Comparison of ENCODE assay signal across 8 cellular contexts in genomic region chr12:69388371-69388770, GRCh38. TPM values are rescaled to one million over a fixed set of nuclear protein-coding genes. Genes with fewer than 3 reads are reported as not detected.
DNase-seq lines count a peak whose midpoint lies in the region; ATAC-seq and TF ChIP-seq lines count a peak whose summit lies in the region.

No MANE protein-coding gene starts in this region.

- peak; percentile 75 for TF ChIP-seq RAD21 in SK-N-SH (IDR thresholded peaks at IDR 0.05; ENCODE audit: low read length)

- no peaks in the 10 kb centered on the region for H3K27me3 ChIP-seq in SK-N-SH (ENCODE audit: insufficient read depth)

- H3K9me2 ChIP-seq in SK-N-SH = no peaks in the 10 kb centered on the region

- POLR2A ChIA-PET in SK-N-SH (lab: Yijun Ruan, JAX) = no interaction called here

- peaks cover 4% of the 10 kb centered on the region for H3K4me1 Mint-ChIP-seq in type B pancreatic cell (ENCODE audit: unreplicated experiment)

- peak; percentile 17 for DNase-seq in CD1c-positive myeloid dendritic cell (ENCODE audit: extremely low spot score)
- DNase-seq in HFF-Myc (ENCODE audit: extremely low read depth, low read depth) = peak; percentile 52
- peak; percentile 30 for DNase-seq in SK-N-SH
- DNase-seq in glomerular endothelial cell (ENCODE audit: extremely low read depth, low read depth, low spot score) = peak; percentile 47
- no peak for DNase-seq in type B pancreatic cell (ENCODE audit: extremely low spot score, unreplicated experiment)
- no peak for DNase-seq in epidermal melanocyte (ENCODE audit: insufficient read length, low spot score)
- DNase-seq in NCI-H1092 (lab: John Stamatoyannopoulos, UW) = no peak

- H3K27me3 Mint-ChIP-seq in type B pancreatic cell = no peaks in the 10 kb centered on the region

- H2AFZ ChIP-seq in SK-N-SH (ENCODE audit: low read depth) = no peak overlapping the region

- no peak overlapping the region for H3K4me2 ChIP-seq in SK-N-SH

- no peak overlapping the region for H3K4me3 Mint-ChIP-seq in type B pancreatic cell

- peaks cover 18 to 33% of the 10 kb centered on the region in 2 experiments for H3K36me3 ChIP-seq in SK-N-SH (replicated peaks in 1 of 2; ENCODE audit: control insufficient read depth in 1 of 2, insufficient read depth in 2 of 2, low read length in 1 of 2)

- peaks cover 7% of the 10 kb centered on the region for H3F3A ChIP-seq in SK-N-SH (replicated peaks; ENCODE audit: insufficient read depth)

- TF ChIP-seq CTCF in HFF-Myc (IDR thresholded peaks at IDR 0.05; ENCODE audit: low read depth, low read length, missing control alignments) (peak; percentile 35), SK-N-SH (IDR thresholded peaks at IDR 0.05) (peak; percentile 88), type B pancreatic cell (conservative IDR thresholded peaks at IDR 0.05) (peak; percentile 73)

- peaks cover 11% of the 10 kb centered on the region; the same call in 1 of the 2 replicates for H3K79me2 ChIP-seq in SK-N-SH (ENCODE audit: insufficient read depth)

- no peak for ATAC-seq in GM19452 (IDR thresholded peaks at IDR 0.05; ENCODE audit: unreplicated experiment)

- H3K4me3 ChIP-seq in HFF-Myc (replicated peaks; ENCODE audit: low read depth, low read length) = no peak overlapping the region
- no peak overlapping the region for H3K4me3 ChIP-seq in SK-N-SH (ENCODE audit: low read depth in 2 of 2, low read length in 1 of 2)

- WGBS in SK-N-SH (ENCODE audit: low lambda C conversion rate) = 74% methylated on average over 1 of the region's 1 CpG

- no peaks in the 10 kb centered on the region for H4K20me1 ChIP-seq in SK-N-SH (ENCODE audit: insufficient read depth)

- peak overlapping the region in 1 of 2 experiments; percentile 10; a peak in 1 of 4 replicates for H3K27ac ChIP-seq in SK-N-SH (ENCODE audit: low read depth in 2 of 2, low read length in 1 of 2)

- CTCF ChIA-PET in SK-N-SH (lab: Yijun Ruan, JAX) = interaction anchor here (1.0 to 4.6 kb wide), 8 partner anchors 12 to 251 kb away, joined by 3 to 32 read pairs (median 4); partner anchors contain the start of gene CCT2

- H3K27ac Mint-ChIP-seq in type B pancreatic cell = no peak overlapping the region

- no peak for TF ChIP-seq EP300 in SK-N-SH (IDR thresholded peaks at IDR 0.05; ENCODE audit: borderline replicate concordance in 1 of 2, low read depth in 1 of 2, low read length in 1 of 2)

- H3K9me3 Mint-ChIP-seq in type B pancreatic cell = no peaks in the 10 kb centered on the region

- peaks cover 13% of the 10 kb centered on the region for H3K36me3 Mint-ChIP-seq in type B pancreatic cell

- H3K9me3 ChIP-seq in SK-N-SH = no peaks in the 10 kb centered on the region

- H3K9ac ChIP-seq in SK-N-SH = no peak overlapping the region

- peaks cover 0 to 6% of the 10 kb centered on the region in 2 experiments; a peak in 1 of 4 replicates for H3K4me1 ChIP-seq in SK-N-SH (ENCODE audit: control insufficient read depth in 1 of 2, insufficient read depth in 2 of 2, low read depth in 1 of 2, low read length in 1 of 2)

TF ChIP-seq in SK-N-SH, 30 proteins besides CTCF, POLR2A, EP300 and RAD21:
- TF ChIP-seq YY1 (IDR thresholded peaks at IDR 0.05; ENCODE audit: low read depth) = no peak
- TF ChIP-seq FOXJ3 (CRISPR knock-in tag; IDR thresholded peaks at IDR 0.05) = no peak
- TF ChIP-seq SMC3 (IDR thresholded peaks at IDR 0.05; ENCODE audit: low read depth, low read length) = peak; percentile 44; the same call in 1 of the 2 replicates
- no peak for TF ChIP-seq NRF1 (IDR thresholded peaks at IDR 0.05; ENCODE audit: low read depth, low read length)
- TF ChIP-seq MXI1 (IDR thresholded peaks at IDR 0.05; ENCODE audit: low read depth, low read length) = no peak
- TF ChIP-seq MEF2A (IDR thresholded peaks at IDR 0.05; ENCODE audit: borderline replicate concordance, low read depth) = no peak

RNA-seq across cellular contexts. Expression of gene YEATS4, which starts 28.8 kb away (rescaled TPM):
- 11.4 and 13.2 TPM in 2 replicates for polyA plus RNA-seq in SK-N-SH (2012; rRNA removed)
- polyA plus RNA-seq in SK-N-SH (2012; cell fraction: cytosol; rRNA removed) = 12.1 and 17.1 TPM in 2 replicates
- 7.5 and 8.5 TPM in 2 replicates for polyA plus RNA-seq in SK-N-SH (2012; cell fraction: nucleus; rRNA removed)
- total RNA-seq in glomerular endothelial cell = 17.9 and 26.6 TPM in 2 replicates
- total RNA-seq in type B pancreatic cell (ENCODE audit: low replicate concordance) = 21.4 and 24.6 TPM in 2 replicates

RNA-seq across cellular contexts. Expression of gene LYZ, which starts 40.2 kb away (rescaled TPM):
- not detected in 2 replicates for polyA plus RNA-seq in SK-N-SH (2012; rRNA removed)
- polyA plus RNA-seq in SK-N-SH (2012; cell fraction: cytosol; rRNA removed) = 0.01 and 0.03 TPM in 2 replicates
- polyA plus RNA-seq in SK-N-SH (2012; cell fraction: nucleus; rRNA removed) = 0.05 TPM in 1 of 2 replicates, not detected in the other
- total RNA-seq in glomerular endothelial cell (not detected in 2 replicates), type B pancreatic cell (ENCODE audit: low replicate concordance) (113 and 174 TPM in 2 replicates)

Comparison
In these comparisons a context has a peak if more than half of its experiments do, and no peak if none do; other contexts are left out.
1. DNase-seq: peak in CD1c-positive myeloid dendritic cell (single experiment), HFF-Myc (single experiment), SK-N-SH (single experiment) and glomerular endothelial cell (single experiment); none in type B pancreatic cell (single experiment), epidermal melanocyte (single experiment) and NCI-H1092 (single experiment).
2. CTCF ChIP-seq: peak in every context shown above with its lines; median percentile 88 in SK-N-SH; 73 in type B pancreatic cell; 35 in HFF-Myc.
3. RNA of gene LYZ, which starts 40.2 kb away (total RNA-seq): 113 to 174 TPM in type B pancreatic cell; not detected in glomerular endothelial cell; every median in the first group is over 100 times any median in the second.